Comparison of ENCODE assay signal across 13 cellular contexts in the genomic region with DNA sequence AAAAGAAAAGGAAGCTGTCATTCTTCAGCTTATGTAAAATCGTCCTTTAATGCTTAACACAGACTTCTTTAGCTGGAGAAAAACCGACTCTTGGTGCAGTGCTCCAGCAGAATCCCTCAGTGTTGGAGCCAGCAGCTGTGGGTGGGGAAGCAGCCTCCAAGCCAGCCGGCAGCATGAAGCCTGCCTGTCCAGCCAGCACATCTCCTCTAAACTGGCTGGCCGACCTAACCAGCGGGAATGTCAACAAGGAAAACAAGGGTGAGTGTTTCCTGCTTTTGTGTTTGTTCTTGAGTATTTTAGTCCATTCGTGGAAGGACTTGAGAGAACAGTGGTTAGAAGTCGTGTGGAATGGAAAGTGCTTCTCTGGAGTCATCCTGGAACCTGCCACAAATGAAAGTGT. TPM values are rescaled to one million over a fixed set of nuclear protein-coding genes. Genes with fewer than 3 reads are reported as not detected.
DNase-seq lines count a peak whose midpoint lies in the region; TF ChIP-seq lines count a peak whose summit lies in the region.
"Had no signal": no experiment of that assay in that cellular context is flagged by ENCODE, and none has a peak within 500 bp of the region (broad histone marks: within the 10 kb centered on the region; RNA-seq: fewer than 3 reads in every experiment).

No MANE protein-coding gene starts in this region.

- TF ChIP-seq CTCF in epithelial cell of esophagus (IDR thresholded peaks at IDR 0.05; ENCODE audit: insufficient read depth, low read depth, low read length, missing control alignments) (no peak), thyroid gland (IDR thresholded peaks at IDR 0.05) (no peak), vagina (IDR thresholded peaks at IDR 0.05) (no peak), GM20000 (IDR thresholded peaks at IDR 0.05; ENCODE audit: extremely low read depth, missing control alignments) (no peak)

- no peaks in the 10 kb centered on the region for H3K27me3 ChIP-seq in thyroid gland
- no peaks in the 10 kb centered on the region for H3K27me3 ChIP-seq in vagina

- H3K9me3 ChIP-seq in thyroid gland (no peaks in the 10 kb centered on the region), vagina (no peaks in the 10 kb centered on the region)
- H3K9me3 ChIP-seq: SK-N-SH had no signal

- DNase-seq in activated T-cell treated with anti-CD3 and anti-CD28 coated beads, Interleukin-2, amount 50 U/mL, for 24 hours, result no peak
- DNase-seq in activated T-cell treated with anti-CD3 and anti-CD28 coated beads for 4 hours, result no peak
- DNase-seq in epithelial cell of esophagus (ENCODE audit: low read depth), result peak; percentile 9
- peak; percentile 16 for DNase-seq in mucosa of gallbladder (ENCODE audit: low spot score)
- peak; percentile 33 to 52 for DNase-seq in thyroid gland
- no peak for DNase-seq in vagina (ENCODE audit: extremely low spot score in 2 of 2)
- no peak for DNase-seq in activated CD4-positive, alpha-beta T cell treated with anti-CD3 and anti-CD28 coated beads for 1 hour
- no peak for DNase-seq in GM20000 (ENCODE audit: low spot score)
- DNase-seq: activated naive CD8-positive, alpha-beta T cell treated with anti-CD3 and anti-CD28 coated beads for 36 hours; cortex of kidney; NCI-H2227 treated with DMSO at 0.1 percent for 48 hours; SK-N-SH; stimulated activated CD4-positive, alpha-beta T cell treated with anti-CD3 and anti-CD28 coated beads, Interleukin-2, amount 100 ng/mL, for 48 hours had no signal

- no peaks in the 10 kb centered on the region for H3K27me3 Mint-ChIP-seq in activated T-cell treated with anti-CD3 and anti-CD28 coated beads, Interleukin-2, amount 50 U/mL, for 24 hours
- H3K27me3 Mint-ChIP-seq: activated naive CD8-positive, alpha-beta T cell treated with anti-CD3 and anti-CD28 coated beads for 36 hours had no signal

- peak in 1 of 2 donors; percentile 16 for TF ChIP-seq POLR2A in thyroid gland (IDR thresholded peaks at IDR 0.05)
- no peak for TF ChIP-seq POLR2A in vagina (IDR thresholded peaks at IDR 0.05)

- intact Hi-C loops in thyroid gland (cut with DNase I) (no loop called here), vagina (cut with DNase I) (no loop called here)

- H3K9me3 Mint-ChIP-seq in activated T-cell treated with anti-CD3 and anti-CD28 coated beads, Interleukin-2, amount 50 U/mL, for 24 hours, result no peaks in the 10 kb centered on the region
- H3K9me3 Mint-ChIP-seq: activated naive CD8-positive, alpha-beta T cell treated with anti-CD3 and anti-CD28 coated beads for 36 hours had no signal

- H3K4me1 Mint-ChIP-seq in activated T-cell treated with anti-CD3 and anti-CD28 coated beads, Interleukin-2, amount 50 U/mL, for 24 hours (ENCODE audit: low read depth), result peaks cover 63% of the 10 kb centered on the region

- H3K27ac Mint-ChIP-seq in activated T-cell treated with anti-CD3 and anti-CD28 coated beads, Interleukin-2, amount 50 U/mL, for 24 hours, result peak overlapping the region; percentile 16

- peaks cover 97% of the 10 kb centered on the region for H3K36me3 Mint-ChIP-seq in activated T-cell treated with anti-CD3 and anti-CD28 coated beads, Interleukin-2, amount 50 U/mL, for 24 hours (ENCODE audit: low read depth)

- H3K27ac ChIP-seq in thyroid gland, result peak overlapping the region in 2 of 3 donors; percentile 20 to 58
- H3K27ac ChIP-seq in vagina, result no peak overlapping the region

- H3K36me3 ChIP-seq in thyroid gland (peaks cover 42 to 65% of the 10 kb centered on the region in 2 donors), vagina (peaks cover 0 to 90% of the 10 kb centered on the region in 2 donors)

- H3K4me3 ChIP-seq in epithelial cell of esophagus (ENCODE audit: low read length), result no peak overlapping the region
- H3K4me3 ChIP-seq in thyroid gland (replicated peaks in 1 of 3), result no peak overlapping the region
- H3K4me3 ChIP-seq in vagina, result no peak overlapping the region

- H3K4me3 Mint-ChIP-seq in activated T-cell treated with anti-CD3 and anti-CD28 coated beads, Interleukin-2, amount 50 U/mL, for 24 hours, result no peak overlapping the region
- H3K4me3 Mint-ChIP-seq: activated naive CD8-positive, alpha-beta T cell treated with anti-CD3 and anti-CD28 coated beads for 36 hours had no signal

- 44 to 46% methylated on average over 7 of the region's 7 CpGs for WGBS in thyroid gland, 2 donors

- H3K4me1 ChIP-seq in thyroid gland (peaks cover 10 to 34% of the 10 kb centered on the region in 2 donors), vagina (peaks cover 10% of the 10 kb centered on the region)

RNA-seq across cellular contexts. Expression of gene KDM3A, which starts 38.9 kb away (rescaled TPM):
- total RNA-seq in mucosa of gallbladder, result 87.4 TPM
- 10 to 100 TPM; 39.5 to 60.9 (median 51.1) TPM for total RNA-seq in thyroid gland
- 38.3 TPM for total RNA-seq in vagina

Comparison
In these comparisons a context has a peak if more than half of its experiments do, and no peak if none do; other contexts are left out.
1. DNase-seq: peak in epithelial cell of esophagus (single experiment), mucosa of gallbladder (single experiment) and thyroid gland (2 of 2); none in activated T-cell treated with anti-CD3 and anti-CD28 coated beads, Interleukin-2, amount 50 U/mL, for 24 hours (single experiment), activated T-cell treated with anti-CD3 and anti-CD28 coated beads for 4 hours (single experiment), vagina (0 of 2), activated CD4-positive, alpha-beta T cell treated with anti-CD3 and anti-CD28 coated beads for 1 hour (single experiment) and GM20000 (single experiment).